In genomic region chr7:69967152-69967591, GRCh38 we compare ENCODE assay signal across 12 cellular contexts.
DNase-seq lines count a peak whose midpoint lies in the region; ATAC-seq, FAIRE-seq and TF ChIP-seq lines count a peak whose summit lies in the region.
"Had no signal": no experiment of that assay in that cellular context is flagged by ENCODE, and none has a peak within 500 bp of the region (broad histone marks: within the 10 kb centered on the region; RNA-seq: fewer than 3 reads in every experiment).

No MANE protein-coding gene starts in this region.

- intact Hi-C loops in right lobe of liver (cut with DNase I) (no loop called here), HepG2 (cut with micrococcal nuclease; ENCODE audit: unreplicated experiment) (no loop called here), aorta (cut with DNase I) (no loop called here)

- TF ChIP-seq CTCF in right lobe of liver (IDR thresholded peaks at IDR 0.05) (no peak), HepG2 (CRISPR knock-in tag; IDR thresholded peaks at IDR 0.05) (no peak), cardiac muscle cell (IDR thresholded peaks at IDR 0.05; ENCODE audit: low read depth, low read length) (no peak), neural progenitor cell (IDR thresholded peaks at IDR 0.05) (no peak)

- peaks cover 2% of the 10 kb centered on the region for H3K27me3 Mint-ChIP-seq in neural progenitor cell (ENCODE audit: insufficient read depth, low read depth)

- H3K9ac ChIP-seq in HepG2 (ENCODE audit: insufficient read depth, low read depth, low read length): no peak overlapping the region
- no peak overlapping the region for H3K9ac ChIP-seq in neural progenitor cell

- H3K4me1 Mint-ChIP-seq in neural progenitor cell: peaks cover 29% of the 10 kb centered on the region

- H3K4me2 ChIP-seq in HepG2 (ENCODE audit: low read depth, low read length): no peak overlapping the region
- H3K4me2 ChIP-seq in neural progenitor cell: peak overlapping the region; percentile 11

- H3K4me3 Mint-ChIP-seq in neural progenitor cell: no peak overlapping the region

- no peak for TF ChIP-seq RAD21 in HepG2 (CRISPR knock-in tag; IDR thresholded peaks at IDR 0.05)

- H2AFZ ChIP-seq in HepG2 (ENCODE audit: low read length): no peak overlapping the region
- H2AFZ ChIP-seq in neural progenitor cell (replicated peaks): no peak overlapping the region

- TF ChIP-seq POLR2A in right lobe of liver (IDR thresholded peaks at IDR 0.05): no peak
- TF ChIP-seq POLR2A in HepG2 (IDR thresholded peaks at IDR 0.05; ENCODE audit: insufficient read depth in 1 of 2, low read depth in 2 of 2, low read length in 2 of 2): no peak

- DNase-seq in right lobe of liver: no peak
- DNase-seq in HepG2 (ENCODE audit: low spot score): no peak
- peak; percentile 53 to 58 for DNase-seq in cardiac muscle cell (ENCODE audit: low read depth in 1 of 2, low spot score in 1 of 2)
- peak; percentile 44 for DNase-seq in neural progenitor cell (ENCODE audit: low spot score)
- DNase-seq in aorta: no peak
- DNase-seq in DMS153 treated with DMSO at 0.1 percent for 48 hours (lab: John Stamatoyannopoulos, UW; ENCODE audit: unreplicated experiment): no peak
- no peak for DNase-seq in activated naive CD4-positive, alpha-beta T cell treated with anti-CD3 and anti-CD28 coated beads, Interleukin-2, amount 50 U/mL, for 72 hours (ENCODE audit: low spot score in 2 of 2)
- DNase-seq in NCI-H2227 (lab: John Stamatoyannopoulos, UW; ENCODE audit: unreplicated experiment): no peak
- DNase-seq: DND-41, immature natural killer cell, NCI-H345 had no signal

- H3K79me2 ChIP-seq in HepG2 (ENCODE audit: insufficient read depth, low read length) (no peaks in the 10 kb centered on the region), neural progenitor cell (ENCODE audit: low read depth) (no peaks in the 10 kb centered on the region)

- H3K36me3 ChIP-seq in right lobe of liver (no peaks in the 10 kb centered on the region), HepG2 (replicated peaks in 1 of 2; ENCODE audit: control insufficient read depth in 1 of 2, insufficient read depth in 2 of 2, low read length in 2 of 2) (no peaks in the 10 kb centered on the region), cardiac muscle cell (no peaks in the 10 kb centered on the region), neural progenitor cell (no peaks in the 10 kb centered on the region), aorta (ENCODE audit: control insufficient read depth in 1 of 2, insufficient read depth in 2 of 2, low read length in 1 of 2) (no peaks in the 10 kb centered on the region)

- no peaks in the 10 kb centered on the region for H4K20me1 ChIP-seq in HepG2 (ENCODE audit: insufficient read depth, low read length)
- peaks cover 7% of the 10 kb centered on the region for H4K20me1 ChIP-seq in neural progenitor cell (ENCODE audit: low read depth)

- in situ Hi-C loops in HepG2 (cut with HindIII; ENCODE audit: extremely low pct_ligation_motif_present, low pct_unique_long_range_greater_than_20kb): no loop called here

- H3K27me3 ChIP-seq in right lobe of liver (no peaks in the 10 kb centered on the region), HepG2 (ENCODE audit: control insufficient read depth in 1 of 2, insufficient read depth in 2 of 2, low read length in 2 of 2) (no peaks in the 10 kb centered on the region), cardiac muscle cell (no peaks in the 10 kb centered on the region), neural progenitor cell (no peaks in the 10 kb centered on the region), aorta (ENCODE audit: control insufficient read depth in 1 of 2, insufficient read depth in 2 of 2, low read length in 1 of 2) (peaks cover 0 to 2% of the 10 kb centered on the region in 2 donors)

- ATAC-seq in right lobe of liver: peak; percentile 20 to 36 (median 28)
- no peak for ATAC-seq in HepG2
- ATAC-seq in aorta (ENCODE audit: low FRiP score): peak; percentile 33
- ATAC-seq in activated naive CD4-positive, alpha-beta T cell treated with anti-CD3 and anti-CD28 coated beads, Interleukin-2, amount 50 U/mL, for 72 hours: no peak

- no peaks in the 10 kb centered on the region for H3F3A ChIP-seq in neural progenitor cell (ENCODE audit: low read depth)

- no peaks in the 10 kb centered on the region for H3K36me3 Mint-ChIP-seq in neural progenitor cell
- no peaks in the 10 kb centered on the region for H3K36me3 Mint-ChIP-seq in activated naive CD4-positive, alpha-beta T cell treated with anti-CD3 and anti-CD28 coated beads, Interleukin-2, amount 50 U/mL, for 72 hours
- H3K36me3 Mint-ChIP-seq: immature natural killer cell had no signal

- H3K9me3 Mint-ChIP-seq in neural progenitor cell: no peaks in the 10 kb centered on the region
- peaks cover 0 to 6% of the 10 kb centered on the region in 2 donors for H3K9me3 Mint-ChIP-seq in activated naive CD4-positive, alpha-beta T cell treated with anti-CD3 and anti-CD28 coated beads, Interleukin-2, amount 50 U/mL, for 72 hours
- H3K9me3 Mint-ChIP-seq: immature natural killer cell had no signal

- no peak overlapping the region for H3K27ac Mint-ChIP-seq in neural progenitor cell
- no peak overlapping the region for H3K27ac Mint-ChIP-seq in activated naive CD4-positive, alpha-beta T cell treated with anti-CD3 and anti-CD28 coated beads, Interleukin-2, amount 50 U/mL, for 72 hours
- H3K27ac Mint-ChIP-seq: immature natural killer cell had no signal

- H3K4me3 ChIP-seq in right lobe of liver (no peak overlapping the region), HepG2 (replicated peaks in 1 of 3; ENCODE audit: insufficient read depth in 1 of 3, low read depth in 2 of 3, low read length in 3 of 3) (no peak overlapping the region), cardiac muscle cell (peak overlapping the region; percentile 43), neural progenitor cell (no peak overlapping the region), aorta (ENCODE audit: low read length in 2 of 2) (peak overlapping the region in 1 of 2 donors; percentile 12)

- H3K4me1 ChIP-seq in right lobe of liver (no peaks in the 10 kb centered on the region), HepG2 (ENCODE audit: insufficient read depth, low read length) (no peaks in the 10 kb centered on the region), cardiac muscle cell (ENCODE audit: low read depth) (peaks cover 63% of the 10 kb centered on the region), neural progenitor cell (peaks cover 19% of the 10 kb centered on the region), aorta (ENCODE audit: control insufficient read depth in 1 of 2, insufficient read depth in 2 of 2, low read length in 2 of 2) (peaks cover 0 to 8% of the 10 kb centered on the region in 2 donors)

- BruUV-seq in HepG2 (replicated peaks; lab: Mats Ljungman, UMichigan): no TSS peak

- POLR2A ChIA-PET in HepG2 (lab: Yijun Ruan, JAX): no interaction called here

- CTCF ChIA-PET in HepG2 (lab: Yijun Ruan, JAX; ENCODE audit: low intra/inter-chr PET ratio, low total read pairs): no interaction called here

- 22% methylated on average over 3 of the region's 3 CpGs for WGBS in right lobe of liver (ENCODE audit: insufficient coverage, low coverage, low lambda C conversion rate, missing lambda C conversion rate)
- 0% methylated on average over 3 of the region's 3 CpGs for WGBS in HepG2 (ENCODE audit: low lambda C conversion rate)
- WGBS in aorta, 2 donors: 2 to 9% methylated on average over 3 of the region's 3 CpGs

- no peak for FAIRE-seq in HepG2 (lab: Jason Lieb, UNC)
- FAIRE-seq: A204.1 had no signal

- H3K27ac ChIP-seq in right lobe of liver: no peak overlapping the region
- H3K27ac ChIP-seq in HepG2 (ENCODE audit: extremely low read length, insufficient read depth, low read length): no peak overlapping the region
- peak overlapping the region; percentile 22 for H3K27ac ChIP-seq in cardiac muscle cell
- no peak overlapping the region for H3K27ac ChIP-seq in neural progenitor cell
- H3K27ac ChIP-seq in aorta (ENCODE audit: low read depth in 1 of 2, low read length in 2 of 2): no peak overlapping the region

- no peaks in the 10 kb centered on the region for H3K9me3 ChIP-seq in right lobe of liver
- H3K9me3 ChIP-seq in HepG2 (ENCODE audit: low read length): no peaks in the 10 kb centered on the region
- no peaks in the 10 kb centered on the region for H3K9me3 ChIP-seq in cardiac muscle cell (ENCODE audit: low read depth)
- H3K9me3 ChIP-seq in neural progenitor cell (ENCODE audit: low read depth): no peaks in the 10 kb centered on the region
- no peaks in the 10 kb centered on the region for H3K9me3 ChIP-seq in aorta (ENCODE audit: control insufficient read depth, low read length)

- TF ChIP-seq EP300 in HepG2 (IDR thresholded peaks at IDR 0.05; ENCODE audit: low read depth in 2 of 2, low read length in 2 of 2): no peak
- TF ChIP-seq EP300 in HepG2 (CRISPR knock-in tag; IDR thresholded peaks at IDR 0.05; ENCODE audit: borderline replicate concordance): no peak

TF ChIP-seq in HepG2, 621 proteins besides CTCF, POLR2A, EP300 and RAD21 (continues in another document):
- TF ChIP-seq ZNF776 (CRISPR knock-in tag; IDR thresholded peaks at IDR 0.05) (no peak), MXI1 (IDR thresholded peaks at IDR 0.05; ENCODE audit: borderline replicate concordance, low read depth, low read length) (no peak), TIGD3 (CRISPR knock-in tag; IDR thresholded peaks at IDR 0.05; ENCODE audit: borderline replicate concordance) (no peak), PBX2 (CRISPR knock-in tag; IDR thresholded peaks at IDR 0.05) (no peak)

Comparison
In these comparisons a context has a peak if more than half of its experiments do, and no peak if none do; other contexts are left out.
1. ATAC-seq: peak in right lobe of liver (4 of 4) and aorta (single experiment); none in HepG2 (single experiment) and activated naive CD4-positive, alpha-beta T cell treated with anti-CD3 and anti-CD28 coated beads, Interleukin-2, amount 50 U/mL, for 72 hours (0 of 2).
2. DNase-seq: peak in cardiac muscle cell (2 of 2) and neural progenitor cell (single experiment); none in right lobe of liver (0 of 3), HepG2 (single experiment), aorta (0 of 2), DMS153 treated with DMSO at 0.1 percent for 48 hours (single experiment), activated naive CD4-positive, alpha-beta T cell treated with anti-CD3 and anti-CD28 coated beads, Interleukin-2, amount 50 U/mL, for 72 hours (0 of 2) and NCI-H2227 (single experiment).